In the genomic region with DNA sequence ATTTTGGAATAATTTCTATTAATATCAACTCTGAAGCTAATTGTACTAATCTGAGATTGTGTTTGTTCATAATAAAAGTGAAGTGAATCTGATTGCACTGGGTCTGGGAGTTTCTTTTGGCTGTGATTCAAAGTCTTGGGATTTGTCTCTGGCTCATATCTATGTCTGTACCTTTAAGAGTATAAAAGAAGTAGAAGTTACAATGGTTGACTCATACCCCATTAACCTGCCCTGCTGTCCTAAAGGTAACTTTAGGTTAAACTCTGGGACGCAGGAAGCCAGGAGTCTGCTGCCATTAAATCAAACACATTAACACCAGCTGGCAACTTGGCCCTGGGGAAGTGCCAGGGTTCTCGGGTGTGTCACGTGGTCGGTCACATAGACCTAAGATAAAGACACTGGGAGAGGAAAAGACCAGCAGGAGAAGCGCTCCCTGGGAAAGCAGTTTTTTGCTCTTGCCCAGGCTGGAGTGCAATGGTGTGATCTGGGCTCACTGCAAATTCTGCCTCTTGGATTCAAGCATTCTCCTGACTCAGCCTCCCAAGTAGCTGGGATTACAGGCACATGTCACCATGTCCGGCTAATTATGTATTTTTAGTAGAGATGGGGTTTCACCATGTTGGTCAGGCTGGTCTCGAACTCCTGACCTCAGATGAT, we compare ENCODE assay signal across 8 cellular contexts. TPM values are rescaled to one million over a fixed set of nuclear protein-coding genes. Genes with fewer than 3 reads are reported as not detected.
DNase-seq lines count a peak whose midpoint lies in the region; ATAC-seq and TF ChIP-seq lines count a peak whose summit lies in the region.

No MANE protein-coding gene starts in this region.

- peak overlapping the region in 2 of 5 experiments; percentile 8 to 50 for H3K4me3 Mint-ChIP-seq in brain
- H3K4me3 Mint-ChIP-seq in type B pancreatic cell: no peak overlapping the region

- H3K27ac Mint-ChIP-seq in brain: peak overlapping the region in 4 of 5 experiments; percentile 9 to 98 (median 66)
- H3K27ac Mint-ChIP-seq in type B pancreatic cell: peak overlapping the region; percentile 78

- H3K36me3 Mint-ChIP-seq in brain: peaks cover 43% of the 10 kb centered on the region
- H3K36me3 Mint-ChIP-seq in type B pancreatic cell: peaks cover 9% of the 10 kb centered on the region

- TF ChIP-seq CTCF in brain (conservative IDR thresholded peaks at IDR 0.05): no peak
- no peak for TF ChIP-seq CTCF in type B pancreatic cell (conservative IDR thresholded peaks at IDR 0.05)

- DNase-seq in Daoy (ENCODE audit: low read depth) (peak; percentile 84), NCI-H2171 (lab: John Stamatoyannopoulos, UW) (peak; percentile 32), kidney tubule cell (ENCODE audit: low spot score) (peak; percentile 94), type B pancreatic cell (ENCODE audit: extremely low spot score, unreplicated experiment) (no peak)
- no peak for DNase-seq in activated CD4-positive, alpha-beta T cell treated with anti-CD3 and anti-CD28 coated beads for 1 hour

- H3K27me3 Mint-ChIP-seq in brain (no peaks in the 10 kb centered on the region), type B pancreatic cell (no peaks in the 10 kb centered on the region)

- peaks cover 53% of the 10 kb centered on the region for H3K4me1 Mint-ChIP-seq in brain
- H3K4me1 Mint-ChIP-seq in type B pancreatic cell (ENCODE audit: unreplicated experiment): peaks cover 13% of the 10 kb centered on the region

- H3K9me3 Mint-ChIP-seq in brain (no peaks in the 10 kb centered on the region), type B pancreatic cell (no peaks in the 10 kb centered on the region)

- ATAC-seq in GM21526 (IDR thresholded peaks at IDR 0.05; ENCODE audit: low FRiP score, unreplicated experiment) (no peak), GM18907 (IDR thresholded peaks at IDR 0.05; ENCODE audit: unreplicated experiment) (no peak)

RNA-seq across cellular contexts. Expression of gene SCD, which starts 17.8 kb away (rescaled TPM):
- total RNA-seq in Daoy (2014; rRNA removed; shearing (Covaris generic)): 45.2 and 46.5 TPM in 2 replicates
- polyA plus RNA-seq in brain (ENCODE audit: insufficient read depth, low read depth, low replicate concordance): 423 TPM
- 242 and 255 TPM in 2 replicates for total RNA-seq in type B pancreatic cell (ENCODE audit: low replicate concordance)

RNA-seq across cellular contexts. Expression of gene PKD2L1, which starts 34.8 kb away (rescaled TPM):
- not detected in 2 replicates for total RNA-seq in Daoy (2014; rRNA removed; shearing (Covaris generic))
- 1.3 TPM for polyA plus RNA-seq in brain (ENCODE audit: insufficient read depth, low read depth, low replicate concordance)
- 0.26 TPM in 1 of 2 replicates, not detected in the other for total RNA-seq in type B pancreatic cell (ENCODE audit: low replicate concordance)

Comparison
In these comparisons a context has a peak if more than half of its experiments do, and no peak if none do; other contexts are left out.
1. DNase-seq: peak in Daoy (single experiment), NCI-H2171 (single experiment) and kidney tubule cell (single experiment); none in type B pancreatic cell (single experiment) and activated CD4-positive, alpha-beta T cell treated with anti-CD3 and anti-CD28 coated beads for 1 hour (single experiment).